In genomic region chr6:13263669-13264068, GRCh38 we compare ENCODE assay signal across 23 cellular contexts.
"Had no signal": no experiment of that assay in that cellular context is flagged by ENCODE, and none has a peak within 500 bp of the region (broad histone marks: within the 10 kb centered on the region; RNA-seq: fewer than 3 reads in every experiment).

No MANE protein-coding gene starts in this region.

- H3K4me3 ChIP-seq: Peyer's patch, SJCRH30 had no signal

- H3K4me2 ChIP-seq: SK-N-SH had no signal

- H3K27ac ChIP-seq: RWPE1, SJCRH30 had no signal

- H3K9me3 ChIP-seq: Peyer's patch, SJCRH30, SK-N-SH had no signal

- H3K36me3 ChIP-seq: Peyer's patch, SJCRH30 had no signal

- FAIRE-seq: astrocyte had no signal

- H3K9ac ChIP-seq: SK-N-SH had no signal

- H3K9me2 ChIP-seq: SK-N-SH had no signal

- H3K27me3 ChIP-seq: Peyer's patch, SJCRH30 had no signal

- ATAC-seq: activated CD8-positive, alpha-beta memory T cell treated with anti-CD3 and anti-CD28 coated beads, Interleukin-2, amount 10 ng/mL, durations not matched to agents 7 days and 5 days; activated T-cell treated with anti-CD3 and anti-CD28 coated beads, Interleukin-2, amount 50 U/mL, for 4 hours had no signal

- H3K4me1 ChIP-seq: SJCRH30 had no signal

- DNase-seq: activated CD4-positive, alpha-beta T cell treated with anti-CD3 and anti-CD28 coated beads, Interleukin-2, amount 10 ng/mL, durations not matched to agents 24 days and 14 days; activated CD4-positive, alpha-beta T cell treated with anti-CD3 and anti-CD28 coated beads, Interleukin-2, amount 50 U/mL, for 48 hours; activated CD4-positive, CD25-positive, alpha-beta regulatory T cell treated with anti-CD3 and anti-CD28 coated beads, Interleukin-2, amount 50 U/mL, for 72 hours; activated CD8-positive, alpha-beta memory T cell treated with anti-CD3 and anti-CD28 coated beads, Interleukin-2, amount 10 ng/mL, durations not matched to agents 7 days and 5 days; activated gamma-delta T cell; activated naive CD4-positive, alpha-beta T cell treated with anti-CD3 and anti-CD28 coated beads for 36 hours; activated T-cell treated with anti-CD3 and anti-CD28 coated beads, Interleukin-2, amount 50 U/mL, for 4 hours; amygdala; NCI-H1048; NCI-H146; NCI-H187 treated with DMSO at 0.1 percent for 48 hours; NCI-H2081 treated with DMSO at 0.1 percent for 48 hours; NCI-H2171 treated with DMSO at 0.1 percent for 48 hours; NCI-H226; NCI-H526; NCI-H82; Peyer's patch; Right ventricle myocardium superior; SJCRH30; SK-N-SH; SW 1271 had no signal
